ENCODE assay signal across 6 cellular contexts in genomic region chr14:22887260-22887989, GRCh38. TPM values are rescaled to one million over a fixed set of nuclear protein-coding genes. Genes with fewer than 3 reads are reported as not detected.
A peak's percentile ranks its signal among the peaks of the same experiment; 100 is the strongest.
DNase-seq lines count a peak whose midpoint lies in the region; ATAC-seq, FAIRE-seq and TF ChIP-seq lines count a peak whose summit lies in the region.

No MANE protein-coding gene starts in this region.

- FAIRE-seq in D721Med (lab: Jason Lieb, UNC), result peak; percentile 56

- intact Hi-C loops in ascending aorta (cut with DNase I) (no loop called here), lower lobe of right lung (cut with DNase I) (no loop called here)

- peaks cover 6% of the 10 kb centered on the region for H3K4me1 ChIP-seq in HEK293 (ENCODE audit: control insufficient read depth, insufficient read depth, low read length)
- H3K4me1 ChIP-seq in ascending aorta, result peaks cover 3 to 5% of the 10 kb centered on the region in 2 donors
- peaks cover 26% of the 10 kb centered on the region for H3K4me1 ChIP-seq in lower lobe of right lung

- H3K27me3 ChIP-seq in ascending aorta, result no peaks in the 10 kb centered on the region
- no peaks in the 10 kb centered on the region for H3K27me3 ChIP-seq in lower lobe of right lung (ENCODE audit: low read depth)

- H3K36me3 ChIP-seq in HEK293 (ENCODE audit: control insufficient read depth in 2 of 2, insufficient read depth in 1 of 2, low read length in 2 of 2), result no peaks in the 10 kb centered on the region
- H3K36me3 ChIP-seq in ascending aorta, result no peaks in the 10 kb centered on the region
- H3K36me3 ChIP-seq in lower lobe of right lung, result no peaks in the 10 kb centered on the region

- POLR2A ChIA-PET in HEK293 (lab: Yijun Ruan, JAX), result interaction anchor here (1.2 to 1.4 kb wide), 3 partner anchors 10 to 69 kb away, joined by 3 to 5 read pairs (median 4); partner anchors contain the start of genes HAUS4 and LRP10

- peak; percentile 81 to 91 for ATAC-seq in lower lobe of right lung

- peak overlapping the region; percentile 55 for H3K4me3 ChIP-seq in HEK293 (ENCODE audit: low read depth, low read length)
- peak overlapping the region; percentile 53 to 68 for H3K4me3 ChIP-seq in ascending aorta
- peak overlapping the region; percentile 70 for H3K4me3 ChIP-seq in lower lobe of right lung

- TF ChIP-seq CTCF in D721Med (IDR thresholded peaks at IDR 0.05; ENCODE audit: insufficient read depth, missing control alignments), result no peak
- TF ChIP-seq CTCF in HEK293 (tag by site-specific recombination; IDR thresholded peaks at IDR 0.05), result no peak
- no peak for TF ChIP-seq CTCF in ascending aorta (IDR thresholded peaks at IDR 0.05)
- TF ChIP-seq CTCF in lower lobe of right lung (IDR thresholded peaks at IDR 0.05), result no peak

- no peaks in the 10 kb centered on the region for H3K9me3 ChIP-seq in HEK293 (ENCODE audit: control insufficient read depth, insufficient read depth, low read depth, low read length)
- no peaks in the 10 kb centered on the region for H3K9me3 ChIP-seq in ascending aorta
- H3K9me3 ChIP-seq in lower lobe of right lung, result no peaks in the 10 kb centered on the region

- H3K27ac ChIP-seq in HEK293 (ENCODE audit: extremely low read depth, low read depth, low read length) (peak overlapping the region; percentile 78), ascending aorta (peak overlapping the region; percentile 22 to 59), lower lobe of right lung (peak overlapping the region; percentile 68)

- DNase-seq in D721Med (ENCODE audit: insufficient read length, low spot score), result peak; percentile 74
- peak; percentile 89 for DNase-seq in NCI-H2196 (lab: John Stamatoyannopoulos, UW; ENCODE audit: unreplicated experiment)
- DNase-seq in ascending aorta (ENCODE audit: low spot score in 2 of 2), result peak in 1 of 2 donors; percentile 80
- no peak for DNase-seq in lower lobe of right lung
- no peak for DNase-seq in globus pallidus (ENCODE audit: low spot score)

- CTCF ChIA-PET in HEK293 (lab: Yijun Ruan, JAX), result interaction anchor here (0.7 to 7.8 kb wide), 3 partner anchors 13 to 64 kb away, joined by 4 to 43 read pairs (median 26); no protein-coding TSS in a partner anchor

TF ChIP-seq in HEK293, 187 proteins besides CTCF, POLR2A, EP300 and RAD21 (continues in another document):
- TF ChIP-seq ZNF600 (tag by site-specific recombination; IDR thresholded peaks at IDR 0.05), result peak; percentile 80
- TF ChIP-seq ZNF692 (tag by site-specific recombination; IDR thresholded peaks at IDR 0.05), result peak; percentile 97
- TF ChIP-seq PRDM1 (tag by site-specific recombination; IDR thresholded peaks at IDR 0.05), result no peak
- TF ChIP-seq REPIN1 (tag by site-specific recombination; IDR thresholded peaks at IDR 0.05; ENCODE audit: low read depth), result no peak
- 0 out of 2 replicates have a peak, but pooled peaks have one; percentile 37 for TF ChIP-seq PRDM10 (tag by site-specific recombination; IDR thresholded peaks at IDR 0.05)
- TF ChIP-seq ZNF580 (tag by site-specific recombination; IDR thresholded peaks at IDR 0.05), result 0 out of 2 replicates have a peak, but pooled peaks have one; percentile 16
- no peak for TF ChIP-seq ZNF221 (tag by site-specific recombination; IDR thresholded peaks at IDR 0.05; ENCODE audit: borderline replicate concordance)
- TF ChIP-seq ZFP69B (tag by site-specific recombination; IDR thresholded peaks at IDR 0.05), result peak; percentile 94
- peak; percentile 55; the same call in 1 of the 2 replicates for TF ChIP-seq ZXDB (tag by site-specific recombination; IDR thresholded peaks at IDR 0.05)
- TF ChIP-seq ZBTB48 (tag by site-specific recombination; IDR thresholded peaks at IDR 0.05), result peak; percentile 65; the same call in 1 of the 2 replicates
- TF ChIP-seq ZNF76 (tag by site-specific recombination; IDR thresholded peaks at IDR 0.05; ENCODE audit: borderline replicate concordance, low read depth), result peak; percentile 11; the same call in 1 of the 2 replicates
- peak; percentile 13; the same call in 1 of the 2 replicates for TF ChIP-seq ZNF341 (tag by site-specific recombination; IDR thresholded peaks at IDR 0.05; ENCODE audit: low read depth)
- no peak for TF ChIP-seq HOXD13 (CRISPR knock-in tag; IDR thresholded peaks at IDR 0.05; ENCODE audit: borderline replicate concordance)
- no peak for TF ChIP-seq BCL11B (tag by site-specific recombination; IDR thresholded peaks at IDR 0.05; ENCODE audit: low read depth)
- no peak for TF ChIP-seq ZNF423 (tag by site-specific recombination; IDR thresholded peaks at IDR 0.05)
- no peak for TF ChIP-seq ZSCAN18 (tag by site-specific recombination; IDR thresholded peaks at IDR 0.05)
- TF ChIP-seq ZNF248 (tag by site-specific recombination; IDR thresholded peaks at IDR 0.05), result no peak
- no peak for TF ChIP-seq AEBP2 (tag by site-specific recombination; IDR thresholded peaks at IDR 0.05; ENCODE audit: borderline replicate concordance)

RNA-seq across cellular contexts. Expression of gene REM2, which starts 4.4 kb away (rescaled TPM):
- total RNA-seq in ascending aorta, result 1.9 TPM
- total RNA-seq in lower lobe of right lung, result 0.83 TPM

RNA-seq across cellular contexts. Expression of gene LRP10, which starts 15.9 kb away (rescaled TPM):
- total RNA-seq in ascending aorta (214 TPM), lower lobe of right lung (134 TPM)

RNA-seq across cellular contexts. Expression of gene RBM23, which starts 31.5 kb away (rescaled TPM):
- 113 TPM for total RNA-seq in ascending aorta
- total RNA-seq in lower lobe of right lung, result 91.4 TPM

RNA-seq across cellular contexts. Expression of gene PRMT5, which starts 41.8 kb away (rescaled TPM):
- total RNA-seq in ascending aorta, result 118 TPM
- total RNA-seq in lower lobe of right lung, result 37.3 TPM

RNA-seq across cellular contexts. Expression of gene MMP14, which starts 51.0 kb away (rescaled TPM):
- total RNA-seq in ascending aorta, result 178 TPM
- total RNA-seq in lower lobe of right lung, result 124 TPM

Comparison
In these comparisons a context has a peak if more than half of its experiments do, and no peak if none do; other contexts are left out.
1. DNase-seq: peak in D721Med (single experiment) and NCI-H2196 (single experiment); none in lower lobe of right lung (single experiment) and globus pallidus (single experiment).
2. Peak in every context shown above with its lines, with median percentiles within 50 percentile points of each other: H3K27ac ChIP-seq and H3K4me3 ChIP-seq.